ENCODE assay signal across 8 cellular contexts in the genomic region with DNA sequence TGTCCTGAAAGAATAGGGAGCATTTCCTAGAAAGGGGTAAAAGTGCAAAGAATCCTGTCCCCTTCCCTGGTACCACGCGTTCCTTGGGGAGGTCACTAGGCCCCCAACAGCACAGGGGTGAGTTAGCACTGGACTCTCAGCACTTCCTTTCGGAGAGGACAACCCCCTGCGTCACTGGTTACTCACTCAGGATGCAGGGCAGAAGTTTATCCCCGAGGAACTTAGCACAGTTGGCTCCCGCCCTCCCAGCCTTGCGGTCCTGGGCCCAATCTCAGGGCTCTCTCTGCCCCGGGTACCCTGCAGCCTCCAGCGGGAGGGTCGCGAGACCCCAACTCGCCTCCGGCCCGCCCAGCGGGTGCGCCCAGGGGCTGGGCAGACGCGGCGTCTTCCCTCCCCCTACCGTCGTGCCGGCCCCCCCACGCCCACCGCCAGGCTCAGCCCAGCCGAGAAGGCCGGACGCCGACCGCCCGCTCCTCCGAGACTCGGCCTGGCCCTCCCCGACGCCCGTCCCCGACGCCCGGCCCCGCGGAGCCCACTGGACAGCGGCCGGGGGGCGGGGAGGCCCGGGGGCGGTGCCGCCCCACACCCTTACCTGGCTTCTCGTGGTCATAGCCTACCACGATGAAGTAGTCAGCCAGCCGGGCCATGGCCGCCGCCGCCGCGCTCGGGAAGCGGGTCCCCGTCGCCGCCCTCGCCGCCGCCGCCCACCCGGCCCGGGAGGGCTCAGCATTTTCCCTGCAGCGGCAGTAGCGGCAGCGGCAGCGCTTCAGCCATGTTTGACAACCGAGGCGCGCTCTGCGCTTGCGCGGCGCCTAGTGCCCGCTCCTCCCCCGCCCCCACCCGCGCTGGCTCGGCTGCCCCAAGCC. TPM values are rescaled to one million over a fixed set of nuclear protein-coding genes. Genes with fewer than 3 reads are reported as not detected.
DNase-seq lines count a peak whose midpoint lies in the region; ATAC-seq and TF ChIP-seq lines count a peak whose summit lies in the region.

Gene SBF2 (minus strand): TSS at position 797 of the 866 bp plus-strand sequence. CDS start 150 bp downstream, at position 647.

- peak; percentile 79 for DNase-seq in Caki2 (ENCODE audit: low read depth)
- DNase-seq in NCI-H1092 treated with DMSO at 0.1 percent for 48 hours (lab: John Stamatoyannopoulos, UW): peak; percentile 77
- peak; percentile 55 to 73 for DNase-seq in T47D (ENCODE audit: low read depth in 1 of 2, low spot score in 1 of 2)
- DNase-seq in sigmoid colon: peak; percentile 95

- H3K27ac ChIP-seq in VCaP (peak within 1 kb of the TSS; percentile 93), sigmoid colon (peak within 1 kb of the TSS; percentile 98 to 99 (median 98))

- ATAC-seq in GM21723 (IDR thresholded peaks at IDR 0.05; ENCODE audit: unreplicated experiment): peak; percentile 60
- ATAC-seq in HG03469 (IDR thresholded peaks at IDR 0.05; ENCODE audit: unreplicated experiment): no peak

- H3K9me3 ChIP-seq in iPS-15b (ENCODE audit: control insufficient read depth, insufficient read depth, low read length) (no peaks in the 10 kb centered on the region), sigmoid colon (no peaks in the 10 kb centered on the region)

- H3K9ac ChIP-seq in iPS-15b (ENCODE audit: low read depth, low read length): peak within 1 kb of the TSS; percentile 84

- H3K4me1 ChIP-seq in iPS-15b (ENCODE audit: control insufficient read depth, insufficient read depth, low read length): peaks cover 13% of the 10 kb centered on the region
- peaks cover 0 to 55% (median 37%) of the 10 kb centered on the region in 4 donors for H3K4me1 ChIP-seq in sigmoid colon

- peak; percentile 64 to 65 for TF ChIP-seq POLR2A in sigmoid colon (IDR thresholded peaks at IDR 0.05)

- 1% methylated on average over 81 of the region's 81 CpGs for WGBS in sigmoid colon, 2 donors

- H3K36me3 ChIP-seq in iPS-15b (ENCODE audit: control insufficient read depth, insufficient read depth, low read length) (no peaks in the 10 kb centered on the region), sigmoid colon (no peaks in the 10 kb centered on the region)

- TF ChIP-seq EP300 in sigmoid colon (IDR thresholded peaks at IDR 0.05): peak in 2 of 4 donors; percentile 24 to 47

- peaks cover 11% of the 10 kb centered on the region for H3K27me3 ChIP-seq in iPS-15b (ENCODE audit: control insufficient read depth, insufficient read depth, low read length)
- H3K27me3 ChIP-seq in sigmoid colon: no peaks in the 10 kb centered on the region

- TF ChIP-seq CTCF in VCaP (conservative IDR thresholded peaks at IDR 0.05) (no peak), sigmoid colon (IDR thresholded peaks at IDR 0.05) (no peak)

- in situ Hi-C loops in Caki2 (cut with HindIII; ENCODE audit: low pct_unique_long_range_greater_than_20kb, low sequenced_read_pairs): no loop called here
- in situ Hi-C loops in T47D (cut with HindIII; ENCODE audit: low pct_unique_long_range_greater_than_20kb, low sequenced_read_pairs): no loop called here

- intact Hi-C loops in sigmoid colon (cut with DNase I): loop anchor here (1.0 kb wide), 1 partner anchor 9 kb away; no protein-coding TSS in a partner anchor

- peak within 1 kb of the TSS; percentile 95 for H3K4me3 ChIP-seq in iPS-15b (ENCODE audit: low read depth, low read length)
- H3K4me3 ChIP-seq in sigmoid colon: peak within 1 kb of the TSS; percentile 86 to 99 (median 92)

RNA-seq across cellular contexts. Expression of gene SBF2, which starts in this region (rescaled TPM):
- 7.5 and 10.1 TPM in 2 replicates for total RNA-seq in Caki2 (2014; rRNA removed; shearing (Covaris generic); ENCODE audit: low replicate concordance)
- total RNA-seq in sigmoid colon: 10 to 100 TPM; 47.1 to 67.5 (median 59.5) TPM
- 10 to 100 TPM in 2 of 3 donors, 1 to 10 TPM in 1; 9.5 to 14.4 (median 12.0) TPM for polyA plus RNA-seq in sigmoid colon
